In genomic region chr17:58577696-58578095, GRCh38 we compare ENCODE assay signal across 8 cellular contexts.
DNase-seq lines count a peak whose midpoint lies in the region; ATAC-seq and TF ChIP-seq lines count a peak whose summit lies in the region.

No MANE protein-coding gene starts in this region.

- peaks cover 6% of the 10 kb centered on the region for H3K4me1 ChIP-seq in mucosa of descending colon (ENCODE audit: low read depth)

- no peak overlapping the region for H3K4me3 ChIP-seq in mucosa of descending colon

- ATAC-seq in mucosa of descending colon (peak; percentile 29), HG03565 (IDR thresholded peaks at IDR 0.05; ENCODE audit: unreplicated experiment) (no peak)

- intact Hi-C loops in mucosa of descending colon (cut with DNase I, micrococcal nuclease): no loop called here

- TF ChIP-seq CTCF in mucosa of descending colon (IDR thresholded peaks at IDR 0.05): peak; percentile 18

- peak; percentile 1 for DNase-seq in NK-92 treated with Interleukin-12 subunit alpha and Interleukin-12 subunit beta, amount 100 ng/mL, for 24 hours (lab: John Stamatoyannopoulos, UW)
- DNase-seq in NK-92 (lab: John Stamatoyannopoulos, UW; ENCODE audit: unreplicated experiment) (no peak), NCI-H2171 treated with DMSO at 0.1 percent for 48 hours (lab: John Stamatoyannopoulos, UW) (peak; percentile 24), mucosa of descending colon (peak in 2 of 3 donors; percentile 27 to 55)
- DNase-seq in activated CD4-positive, alpha-beta T cell treated with anti-CD3 and anti-CD28 coated beads, Interleukin-2, amount 50 U/mL, for 4 hours: peak; percentile 57 to 58
- DNase-seq in effector CD8-positive, alpha-beta T cell (lab: John Stamatoyannopoulos, UW): peak; percentile 5
- DNase-seq in stimulated activated CD8-positive, alpha-beta memory T cell treated with anti-CD3 and anti-CD28 coated beads, Interleukin-7, amount 100 ng/mL, for 4 hours (ENCODE audit: low read depth in 2 of 2): peak; percentile 41 to 48

- H3K36me3 ChIP-seq in mucosa of descending colon (ENCODE audit: low read depth): no peaks in the 10 kb centered on the region

- H3K9me3 ChIP-seq in mucosa of descending colon: no peaks in the 10 kb centered on the region
